1 cellular context compared by ENCODE assay signal in genomic region chr6:80106418-80107235, GRCh38.
TF ChIP-seq lines count a peak whose summit lies in the region.

Gene BCKDHB (plus strand): TSS chr6:80106671. CDS start chr6:80106694, 23 bp downstream.

TF ChIP-seq in SK-N-SH, 30 proteins besides CTCF, POLR2A, EP300 and RAD21 (continued from another document):
- TF ChIP-seq IRF3 (IDR thresholded peaks at IDR 0.05; ENCODE audit: low read depth, low read length) (no peak), FOSL2 (IDR thresholded peaks at IDR 0.05; ENCODE audit: borderline replicate concordance, low read depth) (no peak), USF2 (IDR thresholded peaks at IDR 0.05; ENCODE audit: borderline replicate concordance, low read depth, low read length) (no peak)
TF ChIP-seq in SK-N-SH: peak in this region for 9.
